ENCODE assay signal across 24 cellular contexts in the genomic region with DNA sequence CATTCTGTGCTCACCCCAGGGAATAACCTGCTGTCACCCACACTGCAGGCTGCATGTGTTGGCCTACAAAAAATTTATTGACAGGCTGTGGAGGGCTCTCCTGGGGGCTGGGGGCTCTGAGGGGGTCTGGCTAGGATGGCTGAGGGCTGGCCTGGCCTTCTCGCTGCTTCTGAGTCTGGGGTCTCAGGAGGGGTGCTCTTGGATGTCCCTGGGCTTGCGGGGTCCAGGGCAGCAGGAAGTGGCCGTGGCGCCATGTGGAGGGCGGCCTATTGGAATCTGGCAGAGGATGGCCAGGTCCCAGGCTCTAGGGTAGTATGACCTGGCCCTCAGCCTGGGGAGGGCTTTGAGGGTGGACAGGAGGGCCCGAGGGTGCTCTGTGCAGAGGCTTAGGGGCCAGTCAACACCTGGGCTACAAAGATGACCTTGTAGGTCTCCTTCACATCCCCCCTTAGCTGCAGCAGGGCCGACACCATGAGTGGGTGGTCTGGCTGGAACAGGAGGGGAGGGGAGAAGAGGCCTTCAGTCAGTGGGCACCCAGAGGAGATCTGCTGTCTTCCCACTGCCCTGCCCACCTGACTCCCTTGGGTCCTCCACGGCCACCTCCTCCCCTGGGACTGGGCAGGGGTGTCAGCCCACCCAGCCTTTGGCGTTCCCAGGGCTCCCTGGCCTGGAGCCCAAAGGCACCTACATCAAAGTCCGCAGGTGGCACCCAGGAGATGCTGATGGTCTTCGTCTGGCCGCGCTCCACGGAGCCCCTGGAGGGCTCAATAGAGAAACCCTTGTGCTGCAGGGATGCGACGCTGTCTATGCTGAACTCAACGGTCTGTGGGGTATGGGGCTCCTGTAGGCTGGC. TPM values are rescaled to one million over a fixed set of nuclear protein-coding genes. Genes with fewer than 3 reads are reported as not detected.
DNase-seq lines count a peak whose midpoint lies in the region; ATAC-seq and TF ChIP-seq lines count a peak whose summit lies in the region.
"Had no signal": no experiment of that assay in that cellular context is flagged by ENCODE, and none has a peak within 500 bp of the region (broad histone marks: within the 10 kb centered on the region; RNA-seq: fewer than 3 reads in every experiment).

No MANE protein-coding gene starts in this region.

- H3K4me2 ChIP-seq in BLaER1 treated with 17β-estradiol and CSF1 and Interleukin-3, amounts not matched to agents 10 nM and 100 nM = peak overlapping the region in 8 of 11 experiments; percentile 36 to 87 (median 64); a peak in 15 of 22 replicates
- H3K4me2 ChIP-seq: KMS-11 had no signal

- no peaks in the 10 kb centered on the region for H3K36me3 ChIP-seq in BLaER1 treated with 17β-estradiol and CSF1 and Interleukin-3, amounts not matched to agents 10 nM and 100 nM
- H3K36me3 ChIP-seq in HEK293 (ENCODE audit: control insufficient read depth in 2 of 2, insufficient read depth in 1 of 2, low read length in 2 of 2) = no peaks in the 10 kb centered on the region
- H3K36me3 ChIP-seq in right lobe of liver = no peaks in the 10 kb centered on the region
- H3K36me3 ChIP-seq in spleen = no peaks in the 10 kb centered on the region

- H3K9me3 ChIP-seq in BLaER1 treated with 17β-estradiol and CSF1 and Interleukin-3, amounts not matched to agents 10 nM and 100 nM (replicated peaks in 1 of 11) = no peaks in the 10 kb centered on the region
- no peaks in the 10 kb centered on the region for H3K9me3 ChIP-seq in HEK293 (ENCODE audit: control insufficient read depth, insufficient read depth, low read depth, low read length)
- H3K9me3 ChIP-seq in right lobe of liver = no peaks in the 10 kb centered on the region
- no peaks in the 10 kb centered on the region for H3K9me3 ChIP-seq in spleen

- TF ChIP-seq CTCF in HEK293 (tag by site-specific recombination; IDR thresholded peaks at IDR 0.05) (no peak), right lobe of liver (IDR thresholded peaks at IDR 0.05) (no peak), spleen (IDR thresholded peaks at IDR 0.05 in 8 of 11, conservative IDR thresholded peaks at IDR 0.05 in 3 of 11) (no peak)

- intact Hi-C loops in right lobe of liver (cut with DNase I) (no loop called here), spleen (cut with DNase I; ENCODE audit: low total_unique reads) (no loop called here)

- TF ChIP-seq POLR2A in right lobe of liver (IDR thresholded peaks at IDR 0.05) (no peak), spleen (IDR thresholded peaks at IDR 0.05) (no peak)

- H3K4me1 ChIP-seq in BLaER1 treated with 17β-estradiol and CSF1 and Interleukin-3, amounts not matched to agents 10 nM and 100 nM = peaks cover 11 to 91% (median 81%) of the 10 kb centered on the region in 10 experiments
- no peaks in the 10 kb centered on the region for H3K4me1 ChIP-seq in HEK293 (ENCODE audit: control insufficient read depth, insufficient read depth, low read length)
- H3K4me1 ChIP-seq in right lobe of liver = peaks cover 0 to 23% (median 10%) of the 10 kb centered on the region in 4 donors
- H3K4me1 ChIP-seq in spleen = peaks cover 8 to 62% (median 35%) of the 10 kb centered on the region in 6 donors

- ATAC-seq in right lobe of liver (no peak), GM19023 (IDR thresholded peaks at IDR 0.05; ENCODE audit: unreplicated experiment) (no peak)

- H3K9ac ChIP-seq in BLaER1 treated with 17β-estradiol and CSF1 and Interleukin-3, amounts not matched to agents 10 nM and 100 nM = no peak overlapping the region
- H3K9ac ChIP-seq: KMS-11 had no signal

- H3K27ac ChIP-seq in BLaER1 treated with 17β-estradiol and CSF1 and Interleukin-3, amounts not matched to agents 10 nM and 100 nM = no peak overlapping the region
- H3K27ac ChIP-seq in HEK293 (ENCODE audit: extremely low read depth, low read depth, low read length) (no peak overlapping the region), right lobe of liver (no peak overlapping the region), spleen (peak overlapping the region in 1 of 8 donors; percentile 73)
- H3K27ac ChIP-seq: KMS-11 had no signal

- DNase-seq in right lobe of liver (peak in 2 of 3 donors; percentile 49 to 53), spleen (peak; percentile 73), NCI-H128 (lab: John Stamatoyannopoulos, UW; ENCODE audit: unreplicated experiment) (no peak), NOMO-1 (lab: John Stamatoyannopoulos, UW; ENCODE audit: unreplicated experiment in 2 of 2) (no peak)
- DNase-seq: C1 segment of cervical spinal cord; Calu3; CD8-positive, alpha-beta memory T cell; DMS153; H7; HFFc6; IMR-90; NCI-H1105; NCI-H1694; NCI-H2081; NCI-H2171; NCI-H345; NCI-H524; OCI-M1; SHP77 had no signal

- peaks cover 0 to 48% (median 0%) of the 10 kb centered on the region in 11 experiments; a peak in 7 of 22 replicates for H4K20me1 ChIP-seq in BLaER1 treated with 17β-estradiol and CSF1 and Interleukin-3, amounts not matched to agents 10 nM and 100 nM

- 100% methylated on average over 1 of the region's 17 CpGs for WGBS in right lobe of liver (ENCODE audit: insufficient coverage, low coverage, low lambda C conversion rate, missing lambda C conversion rate)
- 72 to 93% (median 90%) methylated on average over 8 to 17 of the region's 17 CpGs for WGBS in spleen, 5 donors

- POLR2A ChIA-PET in HEK293 (lab: Yijun Ruan, JAX) = no interaction called here

- H3K27me3 ChIP-seq in BLaER1 treated with 17β-estradiol and CSF1 and Interleukin-3, amounts not matched to agents 10 nM and 100 nM = peaks cover 0 to 27% (median 0%) of the 10 kb centered on the region in 11 experiments; a peak in 10 of 22 replicates
- H3K27me3 ChIP-seq in right lobe of liver (no peaks in the 10 kb centered on the region), spleen (replicated peaks in 1 of 7) (peaks cover 0 to 13% (median 0%) of the 10 kb centered on the region in 7 donors)

- no peak overlapping the region for H3K4me3 ChIP-seq in BLaER1 treated with 17β-estradiol and CSF1 and Interleukin-3, amounts not matched to agents 10 nM and 100 nM
- H3K4me3 ChIP-seq in HEK293 (ENCODE audit: low read depth, low read length) (no peak overlapping the region), right lobe of liver (no peak overlapping the region), spleen (no peak overlapping the region)

- CTCF ChIA-PET in HEK293 (lab: Yijun Ruan, JAX) = interaction anchor here (1.0 kb wide), 1 partner anchor 37 kb away, joined by 3 read pairs; no protein-coding TSS in a partner anchor

TF ChIP-seq in HEK293, 187 proteins besides CTCF, POLR2A, EP300 and RAD21 (continues in another document):
- no peak for TF ChIP-seq ZNF184 (tag by site-specific recombination; IDR thresholded peaks at IDR 0.05)
- TF ChIP-seq ZNF654 (tag by site-specific recombination; IDR thresholded peaks at IDR 0.05; ENCODE audit: low read depth) = no peak
- TF ChIP-seq ZNF610 (tag by site-specific recombination; IDR thresholded peaks at IDR 0.05; ENCODE audit: borderline replicate concordance) = no peak
- TF ChIP-seq, protein P1, sequence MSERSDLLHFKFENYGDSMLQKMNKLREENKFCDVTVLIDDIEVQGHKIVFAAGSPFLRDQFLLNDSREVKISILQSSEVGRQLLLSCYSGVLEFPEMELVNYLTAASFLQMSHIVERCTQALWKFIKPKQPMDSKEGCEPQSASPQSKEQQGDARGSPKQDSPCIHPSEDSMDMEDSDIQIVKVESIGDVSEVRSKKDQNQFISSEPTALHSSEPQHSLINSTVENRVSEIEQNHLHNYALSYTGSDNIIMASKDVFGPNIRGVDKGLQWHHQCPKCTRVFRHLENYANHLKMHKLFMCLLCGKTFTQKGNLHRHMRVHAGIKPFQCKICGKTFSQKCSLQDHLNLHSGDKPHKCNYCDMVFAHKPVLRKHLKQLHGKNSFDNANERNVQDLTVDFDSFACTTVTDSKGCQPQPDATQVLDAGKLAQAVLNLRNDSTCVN (tag by site-specific recombination; optimal IDR thresholded peaks at IDR 0.05) = no peak
- no peak for TF ChIP-seq ZNF558 (tag by site-specific recombination; IDR thresholded peaks at IDR 0.05)
- peak; percentile 29 for TF ChIP-seq GLIS1 (tag by site-specific recombination; IDR thresholded peaks at IDR 0.05)
- peak; percentile 77 for TF ChIP-seq EGR2 (tag by site-specific recombination; IDR thresholded peaks at IDR 0.05; ENCODE audit: low read depth)
- TF ChIP-seq, protein P2, sequence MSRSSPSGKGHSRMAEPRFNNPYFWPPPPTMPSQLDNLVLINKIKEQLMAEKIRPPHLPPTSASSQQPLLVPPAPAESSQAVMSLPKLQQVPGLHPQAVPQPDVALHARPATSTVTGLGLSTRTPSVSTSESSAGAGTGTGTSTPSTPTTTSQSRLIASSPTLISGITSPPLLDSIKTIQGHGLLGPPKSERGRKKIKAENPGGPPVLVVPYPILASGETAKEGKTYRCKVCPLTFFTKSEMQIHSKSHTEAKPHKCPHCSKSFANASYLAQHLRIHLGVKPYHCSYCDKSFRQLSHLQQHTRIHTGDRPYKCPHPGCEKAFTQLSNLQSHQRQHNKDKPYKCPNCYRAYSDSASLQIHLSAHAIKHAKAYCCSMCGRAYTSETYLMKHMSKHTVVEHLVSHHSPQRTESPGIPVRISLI (tag by site-specific recombination; IDR thresholded peaks at IDR 0.05) = no peak
- no peak for TF ChIP-seq OVOL3 (tag by site-specific recombination; IDR thresholded peaks at IDR 0.05)
- TF ChIP-seq KLF9 (tag by site-specific recombination; IDR thresholded peaks at IDR 0.05; ENCODE audit: low read depth) = no peak

RNA-seq across cellular contexts. Expression of a gene that starts 3.0 kb away (rescaled TPM):
- total RNA-seq in right lobe of liver (10 to 100 TPM in 1 of 6 experiments, 1 to 10 TPM in 5; 2.3 to 13.2 (median 6.0) TPM), spleen (1 to 10 TPM in 6 of 7 donors, not detected in 1; 1.1 to 4.7 (median 1.8) TPM)
- 1 to 10 TPM in 1 of 3 donors, under 1 TPM in 2; 0.35 to 1.9 (median 0.64) TPM for polyA plus RNA-seq in spleen

RNA-seq across cellular contexts. Expression of a gene that starts 7.1 kb away (rescaled TPM):
- total RNA-seq in right lobe of liver (1 to 10 TPM in 1 of 6 experiments, under 1 TPM in 3, not detected in 2; 0.44 to 1.4 (median 0.58) TPM), spleen (1 to 10 TPM in 1 of 7 donors, under 1 TPM in 4, not detected in 2; 0.34 to 3.0 (median 0.66) TPM)
- 1 to 10 TPM in 1 of 3 donors, under 1 TPM in 2; 0.58 to 1.8 (median 0.85) TPM for polyA plus RNA-seq in spleen
- total RNA-seq: G401, IMR-90 had no signal
- polyA plus RNA-seq: CD8-positive, alpha-beta memory T cell had no signal

RNA-seq across cellular contexts. Expression of a gene that starts 31.2 kb away (rescaled TPM):
- total RNA-seq in right lobe of liver (100 to 1,000 TPM in 4 of 6 experiments, 10 to 100 TPM in 2; 85.9 to 147 (median 104) TPM), spleen (100 to 1,000 TPM; 186 to 304 (median 273) TPM)
- 100 to 1,000 TPM in 1 of 3 donors, 10 to 100 TPM in 2; 76.0 to 132 (median 95.5) TPM for polyA plus RNA-seq in spleen

Comparison
In these comparisons a context has a peak if more than half of its experiments do, and no peak if none do; other contexts are left out.
1. DNase-seq: peak in right lobe of liver (2 of 3) and spleen (single experiment); none in NCI-H128 (single experiment) and NOMO-1 (0 of 2).